1 cellular context compared by ENCODE assay signal in the genomic region with DNA sequence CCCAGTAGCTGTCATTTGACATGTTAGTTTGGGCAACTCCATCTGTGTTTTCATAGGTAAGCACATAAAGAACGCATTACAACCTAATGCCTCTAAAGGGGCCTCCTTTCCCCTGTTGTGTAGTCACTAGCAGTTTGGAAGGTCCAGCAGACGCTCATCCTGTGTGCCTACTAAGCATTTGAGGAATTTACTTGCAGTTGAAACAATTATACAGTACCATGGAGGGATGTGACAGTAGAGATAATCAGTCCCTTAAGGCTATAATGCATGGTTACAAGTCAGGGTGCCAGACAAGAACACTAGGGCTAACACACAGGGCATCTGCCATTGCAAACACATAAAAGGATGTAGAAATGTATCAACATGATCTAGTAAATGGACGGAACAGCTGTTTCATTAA.
TF ChIP-seq lines count a peak whose summit lies in the region.

No MANE protein-coding gene starts in this region.

TF ChIP-seq in H1, 55 proteins besides CTCF, POLR2A, EP300 and RAD21:
- TF ChIP-seq CHD1 (IDR thresholded peaks at IDR 0.05; ENCODE audit: low read depth, low read length) (no peak), CTBP2 (IDR thresholded peaks at IDR 0.05; ENCODE audit: borderline replicate concordance, insufficient read depth, insufficient read length, low read length) (no peak), SP4 (IDR thresholded peaks at IDR 0.05; ENCODE audit: low read length) (no peak), GTF2F1 (IDR thresholded peaks at IDR 0.05; ENCODE audit: borderline replicate concordance, low read depth, low read length) (no peak), SRF (IDR thresholded peaks at IDR 0.05; ENCODE audit: low read depth, low read length) (no peak)
- TF ChIP-seq, protein P1, sequence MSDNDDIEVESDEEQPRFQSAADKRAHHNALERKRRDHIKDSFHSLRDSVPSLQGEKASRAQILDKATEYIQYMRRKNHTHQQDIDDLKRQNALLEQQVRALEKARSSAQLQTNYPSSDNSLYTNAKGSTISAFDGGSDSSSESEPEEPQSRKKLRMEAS (IDR thresholded peaks at IDR 0.05) = no peak
